ENCODE assay signal across 9 cellular contexts in the genomic region with DNA sequence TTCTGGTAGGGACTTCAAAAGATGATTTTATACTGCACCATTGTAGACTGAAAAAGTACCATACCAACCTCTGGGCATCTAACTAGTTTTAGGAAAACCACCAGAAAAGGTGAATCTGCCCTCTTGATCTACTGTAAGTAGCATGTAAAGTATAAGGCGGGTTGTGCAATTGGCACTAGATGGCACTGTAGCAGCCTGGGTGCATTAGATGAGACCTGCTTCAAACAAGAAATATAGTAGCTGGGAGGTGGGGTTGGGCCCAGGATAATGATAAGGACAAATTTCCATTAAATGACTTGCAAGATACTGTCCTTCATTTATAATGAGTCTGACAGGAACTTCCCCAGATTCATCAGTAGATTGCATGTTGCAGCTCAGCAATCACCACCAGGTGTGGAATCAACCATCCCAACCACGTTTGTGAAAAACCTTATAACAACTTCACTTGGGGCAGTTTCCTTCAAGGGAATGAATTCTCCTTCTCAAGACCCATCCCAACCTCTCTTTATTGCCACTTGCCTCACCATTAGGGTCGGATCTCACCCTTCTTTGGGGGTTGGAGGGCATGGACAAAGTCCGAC. TPM values are rescaled to one million over a fixed set of nuclear protein-coding genes. Genes with fewer than 3 reads are reported as not detected.
DNase-seq lines count a peak whose midpoint lies in the region; ATAC-seq and TF ChIP-seq lines count a peak whose summit lies in the region.
"Had no signal": no experiment of that assay in that cellular context is flagged by ENCODE, and none has a peak within 500 bp of the region (broad histone marks: within the 10 kb centered on the region; RNA-seq: fewer than 3 reads in every experiment).

No MANE protein-coding gene starts in this region.

- H3K4me3 ChIP-seq in epithelial cell of esophagus (ENCODE audit: low read length), result no peak overlapping the region

- peaks cover 0 to 7% of the 10 kb centered on the region in 2 donors for H3K36me3 Mint-ChIP-seq in stimulated activated naive B cell treated with anti-CD40 and anti-IgM and Interleukin-4, amounts not matched to agents 10 μg/mL and 1 μg/mL and 100 μg/mL, for 72 hours

- in situ Hi-C loops in GM13976 (cut with MboI; ENCODE audit: low sequenced_read_pairs, unreplicated experiment), result loop anchor here (5.0 kb wide), 2 partner anchors 72 to 168 kb away; no protein-coding TSS in a partner anchor

- peak; percentile 39 to 58 for DNase-seq in AML-193 (lab: John Stamatoyannopoulos, UW)
- no peak for DNase-seq in GM13976 (ENCODE audit: low spot score)
- DNase-seq in RPMI7951 (ENCODE audit: low read depth), result peak; percentile 40
- DNase-seq in epithelial cell of esophagus (ENCODE audit: low read depth), result peak; percentile 73
- DNase-seq in stimulated activated naive B cell treated with anti-CD40 and anti-IgM and Interleukin-4, amounts not matched to agents 10 μg/mL and 1 μg/mL and 100 μg/mL, for 72 hours, result no peak
- no peak for DNase-seq in activated CD8-positive, alpha-beta memory T cell treated with anti-CD3 and anti-CD28 coated beads, Interleukin-2, amount 50 U/mL, for 4 hours
- DNase-seq in stimulated activated CD4-positive, alpha-beta T cell treated with anti-CD3 and anti-CD28 coated beads, Interleukin-2, amount 100 ng/mL, for 48 hours, result no peak

- H3K27ac Mint-ChIP-seq in stimulated activated naive B cell treated with anti-CD40 and anti-IgM and Interleukin-4, amounts not matched to agents 10 μg/mL and 1 μg/mL and 100 μg/mL, for 72 hours, result no peak overlapping the region

- peak; percentile 55 to 66 for ATAC-seq in stimulated activated naive B cell treated with anti-CD40 and anti-IgM and Interleukin-4, amounts not matched to agents 10 μg/mL and 1 μg/mL and 100 μg/mL, for 72 hours (replicated peaks)
- no peak for ATAC-seq in HG03280 (IDR thresholded peaks at IDR 0.05; ENCODE audit: unreplicated experiment)

- H3K4me3 Mint-ChIP-seq in stimulated activated naive B cell treated with anti-CD40 and anti-IgM and Interleukin-4, amounts not matched to agents 10 μg/mL and 1 μg/mL and 100 μg/mL, for 72 hours, result no peak overlapping the region

- TF ChIP-seq CTCF in GM13976 (IDR thresholded peaks at IDR 0.05; ENCODE audit: borderline replicate concordance, control extremely low read depth, extremely low read depth, insufficient read depth, missing control alignments) (peak; percentile 37), epithelial cell of esophagus (IDR thresholded peaks at IDR 0.05; ENCODE audit: insufficient read depth, low read depth, low read length, missing control alignments) (peak; percentile 80)

- H3K27me3 Mint-ChIP-seq in stimulated activated naive B cell treated with anti-CD40 and anti-IgM and Interleukin-4, amounts not matched to agents 10 μg/mL and 1 μg/mL and 100 μg/mL, for 72 hours, result no peaks in the 10 kb centered on the region

- H3K9me3 Mint-ChIP-seq in stimulated activated naive B cell treated with anti-CD40 and anti-IgM and Interleukin-4, amounts not matched to agents 10 μg/mL and 1 μg/mL and 100 μg/mL, for 72 hours, result peaks cover 0 to 5% of the 10 kb centered on the region in 2 donors

- H3K4me1 Mint-ChIP-seq in stimulated activated naive B cell treated with anti-CD40 and anti-IgM and Interleukin-4, amounts not matched to agents 10 μg/mL and 1 μg/mL and 100 μg/mL, for 72 hours, result peaks cover 17 to 27% of the 10 kb centered on the region in 2 donors

RNA-seq across cellular contexts. Expression of a gene that starts 37.3 kb away (rescaled TPM):
- not detected in 2 replicates for total RNA-seq in RPMI7951 (2014; rRNA removed; shearing (Covaris generic))
- total RNA-seq: temporal lobe had no signal

RNA-seq across cellular contexts. Expression of a gene that starts 39.0 kb away (rescaled TPM):
- 0.24 TPM in 1 of 2 replicates, not detected in the other for total RNA-seq in RPMI7951 (2014; rRNA removed; shearing (Covaris generic))
- total RNA-seq: temporal lobe had no signal

RNA-seq across cellular contexts. Expression of a gene that starts 55.8 kb away (rescaled TPM):
- not detected in 2 replicates for total RNA-seq in RPMI7951 (2014; rRNA removed; shearing (Covaris generic))
- total RNA-seq: temporal lobe had no signal

Comparison
In these comparisons a context has a peak if more than half of its experiments do, and no peak if none do; other contexts are left out.
1. DNase-seq: peak in AML-193 (2 of 2), RPMI7951 (single experiment) and epithelial cell of esophagus (single experiment); none in GM13976 (single experiment), stimulated activated naive B cell treated with anti-CD40 and anti-IgM and Interleukin-4, amounts not matched to agents 10 μg/mL and 1 μg/mL and 100 μg/mL, for 72 hours (single experiment), activated CD8-positive, alpha-beta memory T cell treated with anti-CD3 and anti-CD28 coated beads, Interleukin-2, amount 50 U/mL, for 4 hours (single experiment) and stimulated activated CD4-positive, alpha-beta T cell treated with anti-CD3 and anti-CD28 coated beads, Interleukin-2, amount 100 ng/mL, for 48 hours (0 of 2).